Comparison of ENCODE assay signal across 1 cellular context in genomic region chr17:60743282-60743681, GRCh38.
TF ChIP-seq lines count a peak whose summit lies in the region.

No MANE protein-coding gene starts in this region.

TF ChIP-seq in WTC11, 78 proteins besides CTCF, POLR2A, EP300 and RAD21:
- no peak for TF ChIP-seq ZBTB21 (CRISPR knock-in tag; IDR thresholded peaks at IDR 0.05; ENCODE audit: borderline replicate concordance)
- TF ChIP-seq, protein P1, sequence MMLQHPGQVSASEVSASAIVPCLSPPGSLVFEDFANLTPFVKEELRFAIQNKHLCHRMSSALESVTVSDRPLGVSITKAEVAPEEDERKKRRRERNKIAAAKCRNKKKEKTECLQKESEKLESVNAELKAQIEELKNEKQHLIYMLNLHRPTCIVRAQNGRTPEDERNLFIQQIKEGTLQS (CRISPR knock-in tag; conservative IDR thresholded peaks at IDR 0.05) = no peak
- TF ChIP-seq NFATC4 (CRISPR knock-in tag; IDR thresholded peaks at IDR 0.05) = no peak
- no peak for TF ChIP-seq RORB (CRISPR knock-in tag; IDR thresholded peaks at IDR 0.05)
- TF ChIP-seq, protein P2, sequence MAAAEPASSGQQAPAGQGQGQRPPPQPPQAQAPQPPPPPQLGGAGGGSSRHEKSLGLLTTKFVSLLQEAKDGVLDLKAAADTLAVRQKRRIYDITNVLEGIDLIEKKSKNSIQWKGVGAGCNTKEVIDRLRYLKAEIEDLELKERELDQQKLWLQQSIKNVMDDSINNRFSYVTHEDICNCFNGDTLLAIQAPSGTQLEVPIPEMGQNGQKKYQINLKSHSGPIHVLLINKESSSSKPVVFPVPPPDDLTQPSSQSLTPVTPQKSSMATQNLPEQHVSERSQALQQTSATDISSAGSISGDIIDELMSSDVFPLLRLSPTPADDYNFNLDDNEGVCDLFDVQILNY (CRISPR knock-in tag; IDR thresholded peaks at IDR 0.05) = no peak
- no peak for TF ChIP-seq ZNF121 (CRISPR knock-in tag; IDR thresholded peaks at IDR 0.05)
- TF ChIP-seq RELA (CRISPR knock-in tag; IDR thresholded peaks at IDR 0.05; ENCODE audit: borderline replicate concordance) = no peak
- TF ChIP-seq GABPB1 (CRISPR knock-in tag; IDR thresholded peaks at IDR 0.05) = no peak
- TF ChIP-seq ATF6 (CRISPR knock-in tag; IDR thresholded peaks at IDR 0.05) = no peak
- no peak for TF ChIP-seq ZNF138 (CRISPR knock-in tag; conservative IDR thresholded peaks at IDR 0.05)
TF ChIP-seq in WTC11: peak in this region for 0.
